In genomic region chr11:67464411-67465189, GRCh38 we compare ENCODE assay signal across 8 cellular contexts. TPM values are rescaled to one million over a fixed set of nuclear protein-coding genes. Genes with fewer than 3 reads are reported as not detected.
DNase-seq lines count a peak whose midpoint lies in the region; ATAC-seq, FAIRE-seq and TF ChIP-seq lines count a peak whose summit lies in the region.

No MANE protein-coding gene starts in this region.

- H3K4me1 ChIP-seq in kidney (ENCODE audit: control insufficient read depth in 1 of 2, insufficient read depth in 1 of 2, low read depth in 1 of 2, low read length in 2 of 2) = peaks cover 12 to 23% of the 10 kb centered on the region in 2 donors

- no peak for FAIRE-seq in kidney (lab: Jason Lieb, UNC)

- H3K36me3 ChIP-seq in kidney (ENCODE audit: control insufficient read depth in 1 of 2, insufficient read depth in 2 of 2, low read length in 2 of 2) = no peaks in the 10 kb centered on the region

- DNase-seq in GM12865 (ENCODE audit: low read depth) (peak; percentile 97), NCI-H2107 treated with DMSO at 0.1 percent for 48 hours (lab: John Stamatoyannopoulos, UW; ENCODE audit: unreplicated experiment) (peak; percentile 62), kidney (peak; percentile 97), DMS 273 (lab: John Stamatoyannopoulos, UW; ENCODE audit: unreplicated experiment) (no peak)
- DNase-seq in activated CD4-positive, CD25-positive, alpha-beta regulatory T cell (lab: John Stamatoyannopoulos, UW) = peak; percentile 82 to 92 (median 87)
- DNase-seq in central memory CD4-positive, alpha-beta T cell = peak; percentile 91
- peak; percentile 88 to 92 (median 91) for DNase-seq in stimulated activated CD4-positive, alpha-beta T cell treated with anti-CD3 and anti-CD28 coated beads, Interleukin-12 subunit alpha, Interleukin-12 subunit beta, amount 100 ng/mL, for 48 hours (ENCODE audit: low read depth in 2 of 3, low spot score in 1 of 3)

- no peak for TF ChIP-seq CTCF in GM12865 (IDR thresholded peaks at IDR 0.05; ENCODE audit: insufficient read depth, low read depth, low read length, missing control alignments)
- TF ChIP-seq CTCF in kidney (IDR thresholded peaks at IDR 0.05; ENCODE audit: borderline replicate concordance, extremely low read depth, insufficient read depth) = no peak

- no peaks in the 10 kb centered on the region for H3K9me3 ChIP-seq in kidney (ENCODE audit: control insufficient read depth in 1 of 2, low read length in 2 of 2)

- intact Hi-C loops in kidney (cut with DNase I) = no loop called here

- H3K27ac ChIP-seq in kidney (ENCODE audit: low read depth in 2 of 2, low read length in 2 of 2) = peak overlapping the region; percentile 93

- H3K9ac ChIP-seq in kidney (ENCODE audit: low read length in 2 of 2) = peak overlapping the region; percentile 9 to 96

- ATAC-seq in HG02885 (IDR thresholded peaks at IDR 0.05; ENCODE audit: poor library complexity, unreplicated experiment) = peak; percentile 58

- peak overlapping the region; percentile 80 for H3K4me3 ChIP-seq in GM12865 (ENCODE audit: low read depth, low read length)
- peak overlapping the region; percentile 50 to 81 for H3K4me3 ChIP-seq in kidney (ENCODE audit: low read length in 2 of 2)

RNA-seq across cellular contexts. Expression of gene TMEM134, which starts 4.5 kb away (rescaled TPM):
- 65.5 TPM for total RNA-seq in kidney
- polyA plus RNA-seq in kidney (ENCODE audit: insufficient read depth, low read depth, low replicate concordance) = 127 TPM

RNA-seq across cellular contexts. Expression of gene CABP4, which starts 9.4 kb away (rescaled TPM):
- 3.1 TPM for total RNA-seq in kidney
- polyA plus RNA-seq in kidney (ENCODE audit: insufficient read depth, low read depth, low replicate concordance) = 0.49 TPM

RNA-seq across cellular contexts. Expression of gene GPR152, which starts 12.1 kb away (rescaled TPM):
- total RNA-seq in kidney = not detected
- polyA plus RNA-seq in kidney (ENCODE audit: insufficient read depth, low read depth, low replicate concordance) = not detected

RNA-seq across cellular contexts. Expression of gene AIP, which starts 18.2 kb away (rescaled TPM):
- total RNA-seq in kidney = 61.5 TPM
- polyA plus RNA-seq in kidney (ENCODE audit: insufficient read depth, low read depth, low replicate concordance) = 135 TPM

RNA-seq across cellular contexts. Expression of gene CORO1B, which starts 21.3 kb away (rescaled TPM):
- 121 TPM for total RNA-seq in kidney
- polyA plus RNA-seq in kidney (ENCODE audit: insufficient read depth, low read depth, low replicate concordance) = 67.2 TPM
